32 cellular contexts compared by ENCODE assay signal in the genomic region with DNA sequence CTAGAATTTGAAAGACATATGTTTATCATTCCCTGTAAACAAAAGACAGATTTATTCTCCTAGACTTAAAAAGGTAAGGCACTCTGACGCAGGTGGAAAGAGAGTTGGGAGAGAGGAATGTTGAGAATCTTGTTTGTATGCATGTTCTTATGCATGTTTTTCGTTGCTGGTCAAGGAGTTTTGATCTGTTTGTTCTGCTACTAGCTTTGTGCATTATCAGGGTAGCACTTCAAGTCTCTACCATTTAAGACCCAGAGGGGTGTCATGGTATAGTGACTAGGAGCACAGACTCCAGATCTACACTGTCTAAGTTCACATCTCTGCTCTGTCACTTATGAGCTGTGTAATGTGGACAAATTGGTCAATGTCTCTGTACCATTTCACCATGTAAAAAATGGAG.
"Had no signal": no experiment of that assay in that cellular context is flagged by ENCODE, and none has a peak within 500 bp of the region (broad histone marks: within the 10 kb centered on the region; RNA-seq: fewer than 3 reads in every experiment).

No MANE protein-coding gene starts in this region.

- H3K9me3 ChIP-seq: ascending aorta, Peyer's patch, SJSA1, SK-N-SH had no signal

- H3K27ac Mint-ChIP-seq: activated CD4-positive, alpha-beta T cell treated with anti-CD3 and anti-CD28 coated beads, Interleukin-2, amount 10 ng/mL, durations not matched to agents 24 days and 14 days; activated CD8-positive, alpha-beta T cell treated with anti-CD3 and anti-CD28 coated beads for 36 hours; activated naive CD4-positive, alpha-beta T cell treated with anti-CD3 and anti-CD28 coated beads, Interleukin-2, amount 50 U/mL, for 24 hours; activated naive CD8-positive, alpha-beta T cell treated with anti-CD3 and anti-CD28 coated beads, Interleukin-2, amount 10 ng/mL, durations not matched to agents 7 days and 5 days; activated T-cell treated with anti-CD3 and anti-CD28 coated beads, Interleukin-2, amount 50 U/mL, for 72 hours; activated T-helper 17 cell treated with anti-CD3 and anti-CD28 coated beads, Interleukin-2, amount 50 U/mL, for 72 hours; T-helper 1 cell treated with Interleukin-12 subunit alpha and Interleukin-12 subunit beta and Interleukin-4 antibody, amounts not matched to agents 30 μg/mL and 1 μg/mL, for 36 hours; T-helper 2 cell treated with Interferon-gamma antibody and Interleukin-4, amounts not matched to agents 5 μg/mL and 100 μg/mL, for 36 hours had no signal

- H3K4me2 ChIP-seq: SK-N-SH had no signal

- H3K9ac ChIP-seq: SK-N-SH had no signal

- H3K4me3 ChIP-seq: ascending aorta, cardiac muscle cell, Peyer's patch, SJSA1 had no signal

- H3K27me3 ChIP-seq: ascending aorta, cardiac muscle cell, Peyer's patch, SJSA1 had no signal

- H3K4me1 ChIP-seq: ascending aorta, Peyer's patch, SJSA1 had no signal

- DNase-seq: activated CD4-positive, alpha-beta T cell treated with anti-CD3 and anti-CD28 coated beads, Interleukin-2, amount 10 ng/mL, durations not matched to agents 24 days and 14 days; activated CD4-positive, alpha-beta T cell treated with anti-CD3 and anti-CD28 coated beads, Interleukin-2, amount 50 U/mL, for 4 hours; activated CD8-positive, alpha-beta T cell treated with anti-CD3 and anti-CD28 coated beads for 36 hours; activated gamma-delta T cell; activated naive CD4-positive, alpha-beta T cell treated with Interleukin-2 at 50 U/mL for 16 hours; activated naive CD8-positive, alpha-beta T cell treated with anti-CD3 and anti-CD28 coated beads, Interleukin-2, amount 10 ng/mL, durations not matched to agents 7 days and 5 days; activated T-cell treated with anti-CD3 and anti-CD28 coated beads, Interleukin-2, amount 50 U/mL, for 1 hour; activated T-cell treated with anti-CD3 and anti-CD28 coated beads, Interleukin-2, amount 50 U/mL, for 72 hours; amygdala; Karpas-422; KBM-7; NCI-H1105; NCI-H1417 treated with DMSO at 0.1 percent for 48 hours; NCI-H187 treated with DMSO at 0.1 percent for 48 hours; NCI-H2081; NCI-H2171 treated with DMSO at 0.1 percent for 48 hours; NCI-H226; NCI-H446 treated with DMSO at 0.1 percent for 48 hours; NCI-H69; NK-92 treated with Interleukin-12 subunit alpha and Interleukin-12 subunit beta, amount 100 ng/mL, for 24 hours; PC-3; Peyer's patch; RPMI8226; SHP77 treated with DMSO at 0.1 percent for 48 hours; SK-N-SH had no signal

- H3K4me1 Mint-ChIP-seq: activated CD4-positive, alpha-beta T cell treated with anti-CD3 and anti-CD28 coated beads, Interleukin-2, amount 10 ng/mL, durations not matched to agents 24 days and 14 days; activated naive CD4-positive, alpha-beta T cell treated with anti-CD3 and anti-CD28 coated beads, Interleukin-2, amount 50 U/mL, for 24 hours; activated naive CD8-positive, alpha-beta T cell treated with anti-CD3 and anti-CD28 coated beads, Interleukin-2, amount 10 ng/mL, durations not matched to agents 7 days and 5 days; activated T-helper 17 cell treated with anti-CD3 and anti-CD28 coated beads, Interleukin-2, amount 50 U/mL, for 72 hours had no signal

- H3K36me3 Mint-ChIP-seq: activated naive CD8-positive, alpha-beta T cell treated with anti-CD3 and anti-CD28 coated beads, Interleukin-2, amount 10 ng/mL, durations not matched to agents 7 days and 5 days had no signal

- ATAC-seq: activated CD8-positive, alpha-beta T cell treated with anti-CD3 and anti-CD28 coated beads for 36 hours; activated T-cell treated with anti-CD3 and anti-CD28 coated beads, Interleukin-2, amount 50 U/mL, for 72 hours; activated T-helper 17 cell treated with anti-CD3 and anti-CD28 coated beads, Interleukin-2, amount 50 U/mL, for 72 hours; PC-3 had no signal

- H3K9me3 Mint-ChIP-seq: activated CD4-positive, alpha-beta T cell treated with anti-CD3 and anti-CD28 coated beads, Interleukin-2, amount 10 ng/mL, durations not matched to agents 24 days and 14 days; T-helper 1 cell treated with Interleukin-12 subunit alpha and Interleukin-12 subunit beta and Interleukin-4 antibody, amounts not matched to agents 30 μg/mL and 1 μg/mL, for 36 hours; T-helper 2 cell treated with Interferon-gamma antibody and Interleukin-4, amounts not matched to agents 5 μg/mL and 100 μg/mL, for 36 hours had no signal

- H3K36me3 ChIP-seq: ascending aorta, cardiac muscle cell, Peyer's patch, SJSA1 had no signal

- H3K27ac ChIP-seq: ascending aorta, cardiac muscle cell, Peyer's patch, SJSA1 had no signal

- H3K4me3 Mint-ChIP-seq: activated CD4-positive, alpha-beta T cell treated with anti-CD3 and anti-CD28 coated beads, Interleukin-2, amount 10 ng/mL, durations not matched to agents 24 days and 14 days; activated CD8-positive, alpha-beta T cell treated with anti-CD3 and anti-CD28 coated beads for 36 hours; activated naive CD4-positive, alpha-beta T cell treated with anti-CD3 and anti-CD28 coated beads, Interleukin-2, amount 50 U/mL, for 24 hours; activated naive CD8-positive, alpha-beta T cell treated with anti-CD3 and anti-CD28 coated beads, Interleukin-2, amount 10 ng/mL, durations not matched to agents 7 days and 5 days; activated T-cell treated with anti-CD3 and anti-CD28 coated beads, Interleukin-2, amount 50 U/mL, for 72 hours; activated T-helper 17 cell treated with anti-CD3 and anti-CD28 coated beads, Interleukin-2, amount 50 U/mL, for 72 hours; T-helper 1 cell treated with Interleukin-12 subunit alpha and Interleukin-12 subunit beta and Interleukin-4 antibody, amounts not matched to agents 30 μg/mL and 1 μg/mL, for 36 hours; T-helper 2 cell treated with Interferon-gamma antibody and Interleukin-4, amounts not matched to agents 5 μg/mL and 100 μg/mL, for 36 hours had no signal
